Comparison of ENCODE assay signal across 18 cellular contexts in genomic region chr11:17743808-17744119, GRCh38. TPM values are rescaled to one million over a fixed set of nuclear protein-coding genes. Genes with fewer than 3 reads are reported as not detected.
DNase-seq lines count a peak whose midpoint lies in the region; ATAC-seq, FAIRE-seq and TF ChIP-seq lines count a peak whose summit lies in the region.
"Had no signal": no experiment of that assay in that cellular context is flagged by ENCODE, and none has a peak within 500 bp of the region (broad histone marks: within the 10 kb centered on the region; RNA-seq: fewer than 3 reads in every experiment).

No MANE protein-coding gene starts in this region.

- H3K9ac ChIP-seq in IMR-90 (ENCODE audit: low read depth, low read length): no peak overlapping the region
- no peak overlapping the region for H3K9ac ChIP-seq in K562 (ENCODE audit: insufficient read depth in 1 of 2, low read depth in 2 of 2, low read length in 2 of 2)
- peak overlapping the region; percentile 5 for H3K9ac ChIP-seq in neuronal stem cell (ENCODE audit: low read depth, low read length, poor library complexity)

- H2AK9ac ChIP-seq in IMR-90 (replicated peaks; ENCODE audit: low read depth, low read length, poor library complexity): no peak overlapping the region

- no peaks in the 10 kb centered on the region for H3K4me1 ChIP-seq in IMR-90 (ENCODE audit: control insufficient read depth, insufficient read depth, low read length)
- H3K4me1 ChIP-seq in K562 (replicated peaks in 1 of 2; ENCODE audit: control insufficient read depth in 2 of 2, insufficient read depth in 2 of 2, low read length in 2 of 2): peaks cover 0 to 3% of the 10 kb centered on the region in 2 experiments; a peak in 2 of 5 replicates
- peaks cover 11 to 15% of the 10 kb centered on the region in 2 donors for H3K4me1 ChIP-seq in neuronal stem cell (ENCODE audit: control insufficient read depth in 2 of 2, insufficient read depth in 1 of 2, low read depth in 1 of 2, low read length in 2 of 2)
- H3K4me1 ChIP-seq: right atrium auricular region had no signal

- H2BK12ac ChIP-seq in neuronal stem cell (ENCODE audit: low read length): no peak overlapping the region

- TF ChIP-seq EP300 in K562 (IDR thresholded peaks at IDR 0.05; ENCODE audit: low read length): no peak

- H4K8ac ChIP-seq in IMR-90 (ENCODE audit: low read depth in 2 of 2, low read length in 2 of 2) (no peak overlapping the region), neuronal stem cell (ENCODE audit: low read depth, low read length) (no peak overlapping the region)

- no peak overlapping the region for H2BK20ac ChIP-seq in IMR-90 (ENCODE audit: low read depth, low read length)

- no peak overlapping the region for H3K18ac ChIP-seq in IMR-90 (ENCODE audit: low read depth, low read length)
- no peak overlapping the region for H3K18ac ChIP-seq in neuronal stem cell (ENCODE audit: low read length)

- H3K4me2 ChIP-seq in IMR-90 (ENCODE audit: low read depth, low read length) (no peak overlapping the region), K562 (ENCODE audit: insufficient read depth, low read length) (no peak overlapping the region), neuronal stem cell (ENCODE audit: insufficient read depth, low read length, poor library complexity, severe bottlenecking) (no peak overlapping the region)

- no peak for TF ChIP-seq CTCF in IMR-90 (conservative IDR thresholded peaks at IDR 0.05; ENCODE audit: low read depth, low read length)
- TF ChIP-seq CTCF in K562 (IDR thresholded peaks at IDR 0.05 in 2 of 3, conservative IDR thresholded peaks at IDR 0.05 in 1 of 3; ENCODE audit: insufficient read depth in 2 of 3, low read depth in 1 of 3, low read length in 3 of 3): no peak

- intact Hi-C loops in IMR-90 (cut with micrococcal nuclease) (no loop called here), K562 (cut with micrococcal nuclease) (no loop called here)

- no peak overlapping the region for H3K23ac ChIP-seq in IMR-90 (ENCODE audit: low read depth, low read length)
- H3K23ac ChIP-seq in neuronal stem cell (ENCODE audit: low read depth, low read length, poor library complexity): peak overlapping the region; percentile 18

- POLR2A ChIA-PET in IMR-90 (lab: Charles Lee; ENCODE audit: unreplicated experiment): no interaction called here
- POLR2A ChIA-PET in K562 (lab: Yijun Ruan, JAX): interaction anchor here (0.6 to 1.3 kb wide), 3 partner anchors 13 to 119 kb away, joined by 3 to 4 read pairs (median 3); no protein-coding TSS in a partner anchor

- TF ChIP-seq RAD21 in IMR-90 (IDR thresholded peaks at IDR 0.05; ENCODE audit: low read length) (no peak), K562 (CRISPR knock-in tag; conservative IDR thresholded peaks at IDR 0.05 in 1 of 2, IDR thresholded peaks at IDR 0.05 in 1 of 2) (no peak)

- peak; percentile 69 for ATAC-seq in IMR-90 (ENCODE audit: low read depth)
- ATAC-seq in K562: no peak
- ATAC-seq: activated naive CD4-positive, alpha-beta T cell treated with anti-CD3 and anti-CD28 coated beads, Interleukin-2, amount 50 U/mL, for 72 hours; T-helper 17 cell had no signal

- H3K27me3 ChIP-seq in IMR-90 (ENCODE audit: control insufficient read depth, insufficient read depth, low read length) (peaks cover 28% of the 10 kb centered on the region), K562 (ENCODE audit: control insufficient read depth in 2 of 2, insufficient read depth in 2 of 2, low read length in 2 of 2) (peaks cover 12 to 80% of the 10 kb centered on the region in 2 experiments; a peak in 4 of 5 replicates), neuronal stem cell (ENCODE audit: control insufficient read depth in 3 of 3, insufficient read depth in 3 of 3, low read depth in 1 of 3, low read length in 3 of 3) (no peaks in the 10 kb centered on the region)

- CTCF ChIA-PET in IMR-90 (lab: Yijun Ruan, JAX): interaction anchor here (1.3 kb wide), 1 partner anchor 235 kb away, joined by 3 read pairs; no protein-coding TSS in a partner anchor
- CTCF ChIA-PET in K562 (lab: Yijun Ruan, JAX; ENCODE audit: low intra/inter-chr PET ratio): interaction anchor here (0.8 kb wide), 1 partner anchor 12 kb away, joined by 3 read pairs; no protein-coding TSS in a partner anchor

- no peaks in the 10 kb centered on the region for H3K36me3 ChIP-seq in IMR-90 (ENCODE audit: control insufficient read depth, insufficient read depth, low read length)
- H3K36me3 ChIP-seq in K562 (ENCODE audit: control insufficient read depth, insufficient read depth, low read length): no peaks in the 10 kb centered on the region
- no peaks in the 10 kb centered on the region for H3K36me3 ChIP-seq in neuronal stem cell (replicated peaks in 1 of 2; ENCODE audit: control insufficient read depth in 2 of 2, insufficient read depth in 2 of 2, low read length in 2 of 2)
- H3K36me3 ChIP-seq: right atrium auricular region had no signal

- H2AK5ac ChIP-seq in IMR-90 (ENCODE audit: low read depth, low read length): no peak overlapping the region
- H2AK5ac ChIP-seq in neuronal stem cell (ENCODE audit: low read depth, low read length): no peak overlapping the region

- in situ Hi-C loops in IMR-90 (cut with MboI; ENCODE audit: low sequenced_read_pairs) (no loop called here), K562 (cut with MboI) (no loop called here)

- H4K20me1 ChIP-seq in IMR-90 (ENCODE audit: insufficient read depth, low read length) (no peaks in the 10 kb centered on the region; the same call in 1 of the 2 replicates), K562 (replicated peaks; ENCODE audit: control insufficient read depth, insufficient read depth, low read length) (peaks cover 20% of the 10 kb centered on the region; the same call in 1 of the 2 replicates)

- H3K9me3 ChIP-seq in IMR-90 (ENCODE audit: control insufficient read depth, insufficient read depth, low read length) (no peaks in the 10 kb centered on the region), K562 (replicated peaks; ENCODE audit: control insufficient read depth, insufficient read depth, low read depth, low read length) (no peaks in the 10 kb centered on the region), neuronal stem cell (replicated peaks in 1 of 2; ENCODE audit: control insufficient read depth in 2 of 2, insufficient read depth in 1 of 2, low read depth in 1 of 2, low read length in 2 of 2) (no peaks in the 10 kb centered on the region)
- H3K9me3 ChIP-seq: right atrium auricular region had no signal

- H2AFZ ChIP-seq in IMR-90 (replicated peaks; ENCODE audit: low read length, poor library complexity) (no peak overlapping the region), K562 (ENCODE audit: low read depth, low read length) (no peak overlapping the region), neuronal stem cell (ENCODE audit: low read length) (no peak overlapping the region)

- H3K9me1 ChIP-seq in IMR-90 (ENCODE audit: insufficient read depth, low read length) (no peaks in the 10 kb centered on the region), K562 (ENCODE audit: control insufficient read depth, insufficient read depth, low read length) (no peaks in the 10 kb centered on the region)

- peak; percentile 84 for DNase-seq in ELR (ENCODE audit: low read depth)
- peak; percentile 85 for DNase-seq in IMR-90
- no peak for DNase-seq in K562 (ENCODE audit: extremely low read depth in 1 of 4, low spot score in 3 of 4)
- no peak for DNase-seq in neuronal stem cell (ENCODE audit: low spot score)
- no peak for DNase-seq in NCI-H82 (lab: John Stamatoyannopoulos, UW)
- no peak for DNase-seq in NCI-H2081 treated with DMSO at 0.1 percent for 48 hours (lab: John Stamatoyannopoulos, UW)
- DNase-seq in HuH-7.5 (ENCODE audit: low spot score): no peak
- DNase-seq: activated CD4-positive, alpha-beta T cell treated with anti-CD3 and anti-CD28 coated beads, Interleukin-2, amount 50 U/mL, for 48 hours; NCI-H187 treated with DMSO at 0.1 percent for 48 hours; occipital lobe; T-helper 17 cell; WERI-Rb-1 had no signal

- H3K27ac ChIP-seq in IMR-90 (ENCODE audit: insufficient read depth, low read length) (no peak overlapping the region), K562 (ENCODE audit: extremely low read depth, low read depth, low read length) (no peak overlapping the region), neuronal stem cell (replicated peaks; ENCODE audit: low read length) (no peak overlapping the region)
- H3K27ac ChIP-seq: right atrium auricular region, WERI-Rb-1 had no signal

- no peak overlapping the region for H2BK120ac ChIP-seq in IMR-90 (ENCODE audit: low read depth, low read length)
- H2BK120ac ChIP-seq in neuronal stem cell (ENCODE audit: low read depth, low read length): no peak overlapping the region

- no peak overlapping the region for H3K4ac ChIP-seq in IMR-90 (ENCODE audit: low read depth, low read length)
- no peak overlapping the region for H3K4ac ChIP-seq in neuronal stem cell (ENCODE audit: low read length)

- no peak overlapping the region for H3K14ac ChIP-seq in IMR-90 (replicated peaks; ENCODE audit: low read depth, low read length)
- H3K14ac ChIP-seq in neuronal stem cell (ENCODE audit: low read length): no peak overlapping the region

- 58% methylated on average over 4 of the region's 5 CpGs; no CpG with 5 or more reads in 1 of the 2 experiments for WGBS in IMR-90 (ENCODE audit: extremely low coverage in 2 of 2, insufficient read length in 1 of 2), 2 experiments
- 2% methylated on average over 5 of the region's 5 CpGs for WGBS in K562 (ENCODE audit: insufficient coverage, low coverage, missing lambda C conversion rate)
- WGBS in neuronal stem cell (ENCODE audit: extremely low coverage in 2 of 2, insufficient read length in 2 of 2, insufficient replicate concordance in 1 of 2), 2 donors: no CpG with 5 or more reads among the region's 5 CpGs

- H2BK5ac ChIP-seq in IMR-90 (ENCODE audit: low read depth, low read length, poor library complexity, severe bottlenecking) (no peak overlapping the region), neuronal stem cell (ENCODE audit: low read length) (no peak overlapping the region)

- no peak overlapping the region for H2BK15ac ChIP-seq in IMR-90 (ENCODE audit: low read depth, low read length)
- H2BK15ac ChIP-seq in neuronal stem cell (ENCODE audit: low read length): no peak overlapping the region

- no peak for FAIRE-seq in K562 (lab: Jason Lieb, UNC)
- FAIRE-seq: endothelial cell of umbilical vein, G401.6 had no signal

- no peak overlapping the region for H4K5ac ChIP-seq in IMR-90 (ENCODE audit: low read depth, low read length)

- no peaks in the 10 kb centered on the region for H3K79me1 ChIP-seq in IMR-90 (ENCODE audit: low read depth in 1 of 2, low read length in 2 of 2)
- H3K79me1 ChIP-seq in neuronal stem cell (ENCODE audit: low read depth, low read length): peaks cover 4% of the 10 kb centered on the region

- H3K56ac ChIP-seq in IMR-90 (ENCODE audit: extremely low read depth, insufficient read depth, low read length): no peak overlapping the region

- dilution Hi-C loops in IMR-90 (cut with HindIII; ENCODE audit: low sequenced_read_pairs, unreplicated experiment): loop anchor here (25.0 kb wide), 1 partner anchor 244 kb away; no protein-coding TSS in a partner anchor

- H3K79me2 ChIP-seq in K562 (ENCODE audit: control insufficient read depth, insufficient read depth, low read length): no peaks in the 10 kb centered on the region

- no TSS peak for BruUV-seq in IMR-90 (replicated peaks; lab: Mats Ljungman, UMichigan)
- BruUV-seq in K562 (replicated peaks; lab: Mats Ljungman, UMichigan): no TSS peak

- no peak overlapping the region for H3K4me3 ChIP-seq in IMR-90 (ENCODE audit: insufficient read depth, low read depth, low read length)
- H3K4me3 ChIP-seq in K562: no peak overlapping the region
- no peak overlapping the region for H3K4me3 ChIP-seq in neuronal stem cell (ENCODE audit: low read length in 2 of 2)
- H3K4me3 ChIP-seq: right atrium auricular region had no signal

- TF ChIP-seq POLR2A in IMR-90 (IDR thresholded peaks at IDR 0.05; ENCODE audit: low read depth, low read length): no peak
- no peak for TF ChIP-seq POLR2A in K562 (conservative IDR thresholded peaks at IDR 0.05)

- H4K91ac ChIP-seq in IMR-90 (ENCODE audit: insufficient read depth, low read depth, low read length) (no peak overlapping the region), neuronal stem cell (ENCODE audit: low read depth, low read length, poor library complexity) (no peak overlapping the region)

RNA-seq across cellular contexts. Expression of gene KCNC1, which starts 9.2 kb away (rescaled TPM):
- total RNA-seq in IMR-90 (2012; rRNA removed) (not detected in 2 replicates), K562 (2014; rRNA removed) (not detected in 2 replicates), K562 (2014; rRNA removed; fragmentation: Illumina TruSeq; extraction: Trizol) (not detected in 2 replicates), K562 (2015; rRNA removed; fragmentation: Illumina TruSeq; extraction: Trizol) (not detected in 2 replicates), K562 (2021) (not detected in 2 replicates)
- polyA plus RNA-seq in IMR-90 (2012; rRNA removed) (0.03 and 0.11 TPM in 2 replicates), K562 (2011; rRNA removed) (not detected in 2 replicates), K562 (2014; fragmentation: Illumina TruSeq; extraction: Trizol) (not detected in 2 replicates), K562 (2014; fragmentation: Nextera tagmentation; extraction: Ambion mirVana) (under 1 TPM in 1 of 2 experiments, not detected in 1; 0.08 TPM), K562 (2014; rRNA removed) (0.05 TPM in 1 of 2 replicates, not detected in the other)
- polyA plus RNA-seq in IMR-90 (2012; cell fraction: cytosol; rRNA removed): 0.02 and 0.10 TPM in 2 replicates
- polyA plus RNA-seq in IMR-90 (2012; cell fraction: nucleus; rRNA removed; ENCODE audit: low replicate concordance): 0.11 and 0.22 TPM in 2 replicates
- total RNA-seq in K562 (2011; cell fraction: chromatin; rRNA removed; ENCODE audit: low replicate concordance): 0.19 TPM in 1 of 2 replicates, not detected in the other
- total RNA-seq in K562 (2011; cell fraction: nucleolus; rRNA removed): not detected in 2 replicates
- total RNA-seq in K562 (2011; cell fraction: nucleoplasm; rRNA removed): not detected in 2 replicates
- not detected in 2 replicates for polyA plus RNA-seq in K562 (2011; cell fraction: cytosol; rRNA removed)
- polyA plus RNA-seq in K562 (2011; cell fraction: nucleus; rRNA removed): not detected in 2 replicates
- 0.12 and 0.17 TPM in 2 replicates for polyA plus RNA-seq in K562 (2012)
- polyA minus RNA-seq in K562 (2011; rRNA and poly(A)+ RNA removed): not detected in 2 replicates
- polyA minus RNA-seq in K562 (2011; cell fraction: cytosol; rRNA and poly(A)+ RNA removed): not detected in 2 replicates
- polyA minus RNA-seq in K562 (2011; cell fraction: nucleus; rRNA and poly(A)+ RNA removed): not detected in 2 replicates
- polyA plus RNA-seq in neuronal stem cell (2013, experiment 1 of 2): 2.0 TPM
- 1.9 TPM for polyA plus RNA-seq in neuronal stem cell (2013, experiment 2 of 2)
- total RNA-seq: activated naive CD4-positive, alpha-beta T cell treated with anti-CD3 and anti-CD28 coated beads, Interleukin-2, amount 50 U/mL, for 72 hours; endothelial cell of umbilical vein; right atrium auricular region; T-helper 17 cell; ureter had no signal
- polyA plus RNA-seq: endothelial cell of umbilical vein had no signal

RNA-seq across cellular contexts. Expression of gene MYOD1, which starts 24.4 kb away (rescaled TPM):
- total RNA-seq in IMR-90 (2012; rRNA removed) (not detected in 2 replicates), K562 (2014; rRNA removed) (not detected in 2 replicates), K562 (2014; rRNA removed; fragmentation: Illumina TruSeq; extraction: Trizol) (not detected in 2 replicates), K562 (2015; rRNA removed; fragmentation: Illumina TruSeq; extraction: Trizol) (not detected in 2 replicates), K562 (2021) (not detected in 2 replicates)
- polyA plus RNA-seq in IMR-90 (2012; rRNA removed) (not detected in 2 replicates), K562 (2011; rRNA removed) (not detected in 2 replicates), K562 (2014; fragmentation: Illumina TruSeq; extraction: Trizol) (not detected in 2 replicates), K562 (2014; fragmentation: Nextera tagmentation; extraction: Ambion mirVana) (not detected), K562 (2014; rRNA removed) (not detected in 2 replicates)
- polyA plus RNA-seq in IMR-90 (2012; cell fraction: cytosol; rRNA removed): not detected in 2 replicates
- polyA plus RNA-seq in IMR-90 (2012; cell fraction: nucleus; rRNA removed; ENCODE audit: low replicate concordance): not detected in 2 replicates
- total RNA-seq in K562 (2011; cell fraction: chromatin; rRNA removed; ENCODE audit: low replicate concordance): not detected in 2 replicates
- total RNA-seq in K562 (2011; cell fraction: nucleolus; rRNA removed): not detected in 2 replicates
- not detected in 2 replicates for total RNA-seq in K562 (2011; cell fraction: nucleoplasm; rRNA removed)
- polyA plus RNA-seq in K562 (2011; cell fraction: cytosol; rRNA removed): not detected in 2 replicates
- polyA plus RNA-seq in K562 (2011; cell fraction: nucleus; rRNA removed): not detected in 2 replicates
- polyA plus RNA-seq in K562 (2012): not detected in 2 replicates
- polyA minus RNA-seq in K562 (2011; rRNA and poly(A)+ RNA removed): not detected in 2 replicates
- not detected in 2 replicates for polyA minus RNA-seq in K562 (2011; cell fraction: cytosol; rRNA and poly(A)+ RNA removed)
- not detected in 2 replicates for polyA minus RNA-seq in K562 (2011; cell fraction: nucleus; rRNA and poly(A)+ RNA removed)
- polyA plus RNA-seq in neuronal stem cell (2013, experiment 1 of 2): not detected
- not detected for polyA plus RNA-seq in neuronal stem cell (2013, experiment 2 of 2)
- total RNA-seq: activated naive CD4-positive, alpha-beta T cell treated with anti-CD3 and anti-CD28 coated beads, Interleukin-2, amount 50 U/mL, for 72 hours; endothelial cell of umbilical vein; lower leg skin; occipital lobe; right atrium auricular region; T-helper 17 cell; ureter had no signal
- polyA plus RNA-seq: endothelial cell of umbilical vein had no signal

Comparison
In these comparisons a context has a peak if more than half of its experiments do, and no peak if none do; other contexts are left out.
1. DNase-seq: peak in ELR (single experiment) and IMR-90 (single experiment); none in K562 (0 of 4), neuronal stem cell (single experiment), NCI-H82 (single experiment), NCI-H2081 treated with DMSO at 0.1 percent for 48 hours (single experiment) and HuH-7.5 (single experiment).